Comparison of ENCODE assay signal across 10 cellular contexts in the genomic region with DNA sequence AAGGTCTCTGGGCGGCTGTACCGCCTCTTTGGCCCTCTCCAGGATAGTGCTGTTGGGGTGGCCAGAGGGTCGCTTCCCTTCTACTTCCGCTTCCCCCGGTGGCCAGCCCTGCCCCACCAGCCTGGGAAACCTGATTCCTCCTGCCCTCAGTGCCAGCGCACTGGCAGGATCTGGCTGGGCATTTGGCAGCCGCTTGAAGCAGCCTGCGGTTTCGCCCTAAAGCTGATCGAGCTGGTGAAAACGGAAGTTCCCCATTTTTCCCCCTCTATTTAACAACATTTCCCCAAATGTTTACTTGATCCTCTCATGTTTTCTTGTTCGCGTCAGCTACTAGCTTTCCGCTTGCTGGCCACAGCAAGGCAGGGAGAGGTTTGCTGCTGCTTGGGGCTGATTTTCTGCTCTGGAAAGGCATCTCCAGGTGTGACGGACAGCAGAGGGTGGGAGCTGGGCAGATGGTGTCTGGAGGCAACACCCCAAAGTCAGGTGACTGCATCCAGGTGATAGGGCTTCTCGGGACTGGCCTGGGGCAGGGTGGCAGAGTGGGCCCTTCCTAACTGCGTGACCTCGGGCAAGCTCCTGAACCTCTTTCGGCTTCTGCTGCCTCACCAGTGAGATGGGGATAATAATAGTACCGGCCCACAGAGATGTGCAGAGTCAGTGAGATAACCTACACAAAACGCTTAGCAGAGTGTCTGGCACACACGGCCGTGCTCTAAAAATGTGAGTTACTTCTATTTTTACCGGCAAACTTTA. TPM values are rescaled to one million over a fixed set of nuclear protein-coding genes. Genes with fewer than 3 reads are reported as not detected.
DNase-seq lines count a peak whose midpoint lies in the region; ATAC-seq, FAIRE-seq and TF ChIP-seq lines count a peak whose summit lies in the region.
"Had no signal": no experiment of that assay in that cellular context is flagged by ENCODE, and none has a peak within 500 bp of the region (broad histone marks: within the 10 kb centered on the region; RNA-seq: fewer than 3 reads in every experiment).

No MANE protein-coding gene starts in this region.

- H3K27me3 Mint-ChIP-seq in activated T-cell treated with anti-CD3 and anti-CD28 coated beads, Interleukin-2, amount 50 U/mL, for 24 hours = peaks cover 85% of the 10 kb centered on the region

- H3K9me3 ChIP-seq in parathyroid adenoma (ENCODE audit: control insufficient read depth, low read length) = no peaks in the 10 kb centered on the region
- peaks cover 0 to 4% (median 2%) of the 10 kb centered on the region in 4 donors for H3K9me3 ChIP-seq in esophagus muscularis mucosa
- H3K9me3 ChIP-seq in small intestine (ENCODE audit: control insufficient read depth, low read depth) = no peaks in the 10 kb centered on the region

- TF ChIP-seq CTCF in parathyroid adenoma (IDR thresholded peaks at IDR 0.05) = no peak
- TF ChIP-seq CTCF in esophagus muscularis mucosa (IDR thresholded peaks at IDR 0.05) = no peak

- FAIRE-seq in GM12891 (lab: Jason Lieb, UNC) (peak; percentile 5), small intestine (lab: Jason Lieb, UNC) (no peak)

- peak; percentile 19 for ATAC-seq in esophagus mucosa

- TF ChIP-seq POLR2A in GM12891 (IDR thresholded peaks at IDR 0.05; ENCODE audit: low read depth, low read length) (no peak), esophagus muscularis mucosa (IDR thresholded peaks at IDR 0.05; ENCODE audit: low read depth) (no peak)

- H3K4me1 ChIP-seq in parathyroid adenoma = peaks cover 15% of the 10 kb centered on the region
- peaks cover 34 to 49% (median 39%) of the 10 kb centered on the region in 4 donors for H3K4me1 ChIP-seq in esophagus muscularis mucosa
- H3K4me1 ChIP-seq in small intestine (ENCODE audit: control insufficient read depth in 2 of 2, insufficient read depth in 1 of 2, low read depth in 1 of 2, low read length in 1 of 2) = no peaks in the 10 kb centered on the region

- H2AFZ ChIP-seq in parathyroid adenoma = peak overlapping the region; percentile 56

- no peaks in the 10 kb centered on the region for H3K27me3 ChIP-seq in parathyroid adenoma (ENCODE audit: control insufficient read depth, insufficient read depth, low read length)
- H3K27me3 ChIP-seq in esophagus muscularis mucosa = no peaks in the 10 kb centered on the region
- H3K27me3 ChIP-seq in small intestine (ENCODE audit: control insufficient read depth in 2 of 2, insufficient read depth in 2 of 2, low read length in 2 of 2) = no peaks in the 10 kb centered on the region

- DNase-seq in GM12891 (ENCODE audit: insufficient read length, low spot score) = no peak
- peak; percentile 73 for DNase-seq in NCI-H69 (lab: John Stamatoyannopoulos, UW)
- DNase-seq in activated T-cell treated with anti-CD3 and anti-CD28 coated beads, Interleukin-2, amount 50 U/mL, for 24 hours = no peak
- no peak for DNase-seq in esophagus muscularis mucosa (ENCODE audit: extremely low spot score)
- no peak for DNase-seq in small intestine
- no peak for DNase-seq in NCI-H526 (lab: John Stamatoyannopoulos, UW)
- DNase-seq: NCI-H2081 treated with DMSO at 0.1 percent for 48 hours had no signal

- no peaks in the 10 kb centered on the region for H3K36me3 ChIP-seq in parathyroid adenoma (ENCODE audit: control insufficient read depth, insufficient read depth, low read length)
- H3K36me3 ChIP-seq in esophagus muscularis mucosa = no peaks in the 10 kb centered on the region
- H3K36me3 ChIP-seq in small intestine (ENCODE audit: control insufficient read depth in 2 of 2, insufficient read depth in 2 of 2, low read length in 2 of 2) = no peaks in the 10 kb centered on the region

- intact Hi-C loops in esophagus muscularis mucosa (cut with DNase I) = no loop called here

- no peak overlapping the region for H3K9ac ChIP-seq in parathyroid adenoma

- H3K4me2 ChIP-seq in parathyroid adenoma (ENCODE audit: low read length) = peak overlapping the region; percentile 27

- 64% methylated on average over 24 of the region's 24 CpGs for whole genome bisulfite sequencing in esophagus muscularis mucosa
- 63 to 76% (median 67%) methylated on average over 24 of the region's 24 CpGs for WGBS in small intestine, 3 donors

- peaks cover 21% of the 10 kb centered on the region for H3K4me1 Mint-ChIP-seq in activated T-cell treated with anti-CD3 and anti-CD28 coated beads, Interleukin-2, amount 50 U/mL, for 24 hours (ENCODE audit: low read depth)

- peaks cover 16% of the 10 kb centered on the region for H3K79me2 ChIP-seq in parathyroid adenoma

- H3K27ac ChIP-seq in parathyroid adenoma (peak overlapping the region; percentile 49), esophagus muscularis mucosa (replicated peaks in 1 of 4) (no peak overlapping the region), small intestine (ENCODE audit: low read depth in 1 of 2, low read length in 1 of 2) (no peak overlapping the region)

- H3K27ac Mint-ChIP-seq in activated T-cell treated with anti-CD3 and anti-CD28 coated beads, Interleukin-2, amount 50 U/mL, for 24 hours = no peak overlapping the region
- H3K27ac Mint-ChIP-seq: activated T-helper 2 cell treated with anti-CD3 and anti-CD28 coated beads, Interferon-gamma antibody, Interleukin-2, Interleukin-4, amounts not matched to agents 10 μg/mL and 5 μg/mL and 100 μg/mL, durations not matched to agents 14 hours and 24 hours and 36 hours had no signal

- TF ChIP-seq EP300 in esophagus muscularis mucosa (IDR thresholded peaks at IDR 0.05) = no peak

- H3K4me3 Mint-ChIP-seq in activated T-cell treated with anti-CD3 and anti-CD28 coated beads, Interleukin-2, amount 50 U/mL, for 24 hours = no peak overlapping the region

- H3K9me3 Mint-ChIP-seq in activated T-cell treated with anti-CD3 and anti-CD28 coated beads, Interleukin-2, amount 50 U/mL, for 24 hours = no peaks in the 10 kb centered on the region

- H3K36me3 Mint-ChIP-seq in activated T-cell treated with anti-CD3 and anti-CD28 coated beads, Interleukin-2, amount 50 U/mL, for 24 hours (ENCODE audit: low read depth) = no peaks in the 10 kb centered on the region

- H3K4me3 ChIP-seq in parathyroid adenoma (ENCODE audit: low read depth, low read length) (no peak overlapping the region), esophagus muscularis mucosa (no peak overlapping the region), small intestine (ENCODE audit: low read depth in 1 of 2, low read length in 2 of 2) (no peak overlapping the region)

TF ChIP-seq in GM12891, 5 proteins besides CTCF, POLR2A, EP300 and RAD21:
- TF ChIP-seq PAX5 (IDR thresholded peaks at IDR 0.05; ENCODE audit: insufficient read depth, low read length, severe bottlenecking) (no peak), POLR2AphosphoS5 (IDR thresholded peaks at IDR 0.05; ENCODE audit: low read depth, low read length) (no peak), TAF1 (IDR thresholded peaks at IDR 0.05; ENCODE audit: low read depth, low read length) (no peak), POU2F2 (IDR thresholded peaks at IDR 0.05; ENCODE audit: low read depth, low read length) (no peak), SPI1 (IDR thresholded peaks at IDR 0.05; ENCODE audit: low read depth, low read length) (no peak)

RNA-seq across cellular contexts. Expression of a gene that starts 53.0 kb away (rescaled TPM):
- polyA plus RNA-seq in GM12891 (2012; ENCODE audit: low read depth, missing spikeins) = 0.95 TPM
- 15.9 TPM for total RNA-seq in esophagus mucosa
- 10 to 100 TPM; 13.7 to 35.4 (median 26.7) TPM for total RNA-seq in esophagus muscularis mucosa
- 10 to 100 TPM in 1 of 3 donors, 1 to 10 TPM in 2; 1.3 to 23.1 (median 2.4) TPM for polyA plus RNA-seq in small intestine
